In the genomic region with DNA sequence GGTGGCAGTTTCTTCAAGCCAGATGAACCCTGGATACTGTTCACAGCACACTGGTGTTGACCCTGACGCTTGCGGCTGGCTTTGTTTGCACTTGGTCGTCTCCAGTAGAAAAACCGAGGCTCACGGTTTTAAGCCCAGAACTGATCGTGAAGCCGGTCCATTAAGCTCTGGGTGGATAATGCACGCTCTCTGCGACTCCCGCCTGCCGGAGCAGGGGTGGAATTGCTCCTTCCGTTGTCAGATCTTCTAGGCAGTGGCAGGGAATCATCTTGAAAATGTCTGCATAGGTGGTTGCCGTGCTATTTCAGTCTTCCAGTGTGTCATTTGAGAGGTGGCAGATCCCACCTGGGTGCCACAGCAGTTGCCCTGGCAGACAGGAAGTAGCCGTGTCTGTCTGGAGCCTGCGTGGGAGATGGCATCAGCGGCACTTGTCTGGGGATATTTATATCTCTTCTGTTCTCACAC, we compare ENCODE assay signal across 8 cellular contexts. TPM values are rescaled to one million over a fixed set of nuclear protein-coding genes. Genes with fewer than 3 reads are reported as not detected.
DNase-seq lines count a peak whose midpoint lies in the region; ATAC-seq, FAIRE-seq and TF ChIP-seq lines count a peak whose summit lies in the region.

No MANE protein-coding gene starts in this region.

- peaks cover 75% of the 10 kb centered on the region for H3K4me1 Mint-ChIP-seq in stimulated activated naive CD8-positive, alpha-beta T cell treated with anti-CD3 and anti-CD28 coated beads, Interleukin-15, amount 100 ng/mL, for 72 hours

- peaks cover 18% of the 10 kb centered on the region for H3K36me3 ChIP-seq in bronchial epithelial cell (ENCODE audit: control insufficient read depth, insufficient read depth, low read length)
- H3K36me3 ChIP-seq in liver (ENCODE audit: control insufficient read depth in 4 of 4, insufficient read depth in 3 of 4, low read depth in 1 of 4, low read length in 3 of 4), result peaks cover 0 to 10% (median 3%) of the 10 kb centered on the region in 4 donors

- ATAC-seq in stimulated activated naive CD8-positive, alpha-beta T cell treated with anti-CD3 and anti-CD28 coated beads, Interleukin-15, amount 100 ng/mL, for 72 hours, result peak; percentile 37

- peak overlapping the region in 1 of 2 donors; percentile 51 for H3K9ac ChIP-seq in liver (ENCODE audit: low read depth in 1 of 2, low read length in 2 of 2)

- peak overlapping the region in 1 of 2 donors; percentile 94 for H3K27ac Mint-ChIP-seq in stimulated activated naive CD8-positive, alpha-beta T cell treated with anti-CD3 and anti-CD28 coated beads, Interleukin-15, amount 100 ng/mL, for 72 hours

- TF ChIP-seq CTCF in bronchial epithelial cell (IDR thresholded peaks at IDR 0.05; ENCODE audit: insufficient read depth, low read length, severe bottlenecking) (peak; percentile 61), liver (IDR thresholded peaks at IDR 0.05; ENCODE audit: low read depth, low read length, missing input control) (peak; percentile 29), GM13976 (IDR thresholded peaks at IDR 0.05; ENCODE audit: borderline replicate concordance, control extremely low read depth, extremely low read depth, insufficient read depth, missing control alignments) (no peak)

- H3K9me3 ChIP-seq in liver (ENCODE audit: control insufficient read depth in 4 of 4, low read length in 3 of 4), result no peaks in the 10 kb centered on the region

- H3K27ac ChIP-seq in liver (ENCODE audit: low read depth in 1 of 2, low read length in 2 of 2), result peak overlapping the region; percentile 58 to 79

- no peaks in the 10 kb centered on the region for H3K27me3 Mint-ChIP-seq in stimulated activated naive CD8-positive, alpha-beta T cell treated with anti-CD3 and anti-CD28 coated beads, Interleukin-15, amount 100 ng/mL, for 72 hours

- H3K4me3 ChIP-seq in bronchial epithelial cell (ENCODE audit: low read depth, low read length), result no peak overlapping the region
- H3K4me3 ChIP-seq in liver (ENCODE audit: low read depth in 1 of 3, low read length in 3 of 3), result peak overlapping the region in 1 of 3 donors; percentile 14

- H3K9me3 Mint-ChIP-seq in stimulated activated naive CD8-positive, alpha-beta T cell treated with anti-CD3 and anti-CD28 coated beads, Interleukin-15, amount 100 ng/mL, for 72 hours, result no peaks in the 10 kb centered on the region

- H3K4me3 Mint-ChIP-seq in stimulated activated naive CD8-positive, alpha-beta T cell treated with anti-CD3 and anti-CD28 coated beads, Interleukin-15, amount 100 ng/mL, for 72 hours, result peak overlapping the region; percentile 42 to 77

- TF ChIP-seq RAD21 in liver (IDR thresholded peaks at IDR 0.05), result peak; percentile 53 to 73

- H3K4me1 ChIP-seq in liver (ENCODE audit: control insufficient read depth in 4 of 4, insufficient read depth in 4 of 4, low read length in 3 of 4), result peaks cover 13 to 22% (median 20%) of the 10 kb centered on the region in 4 donors

- in situ Hi-C loops in G401 (cut with HindIII; ENCODE audit: low sequenced_read_pairs) (no loop called here), SK-MEL-5 (cut with HindIII; ENCODE audit: low pct_unique_long_range_greater_than_20kb, low sequenced_read_pairs) (no loop called here), GM13976 (cut with MboI; ENCODE audit: low sequenced_read_pairs, unreplicated experiment) (no loop called here)

- peak; percentile 58 for DNase-seq in G401 (ENCODE audit: low spot score)
- peak; percentile 58 for DNase-seq in SK-MEL-5 (ENCODE audit: low read depth, low spot score)
- peak; percentile 46 for DNase-seq in bronchial epithelial cell (ENCODE audit: low read depth)
- no peak for DNase-seq in stimulated activated naive CD8-positive, alpha-beta T cell treated with anti-CD3 and anti-CD28 coated beads, Interleukin-15, amount 100 ng/mL, for 72 hours
- DNase-seq in GM13976 (ENCODE audit: low spot score), result no peak
- no peak for DNase-seq in dedifferentiated amniotic fluid mesenchymal stem cell (ENCODE audit: extremely low spot score)
- DNase-seq in NCI-H2171 treated with DMSO at 0.1 percent for 48 hours (lab: John Stamatoyannopoulos, UW), result no peak

- no peaks in the 10 kb centered on the region for H3K27me3 ChIP-seq in bronchial epithelial cell (ENCODE audit: control insufficient read depth, insufficient read depth, low read length)
- H3K27me3 ChIP-seq in liver (ENCODE audit: control insufficient read depth in 4 of 4, insufficient read depth in 4 of 4, low read length in 3 of 4), result no peaks in the 10 kb centered on the region

- FAIRE-seq in bronchial epithelial cell (lab: Jason Lieb, UNC), result no peak

- WGBS in liver, result 34% methylated on average over 16 of the region's 16 CpGs

TF ChIP-seq in liver, 16 proteins besides CTCF, POLR2A, EP300 and RAD21:
- TF ChIP-seq, protein P1, sequence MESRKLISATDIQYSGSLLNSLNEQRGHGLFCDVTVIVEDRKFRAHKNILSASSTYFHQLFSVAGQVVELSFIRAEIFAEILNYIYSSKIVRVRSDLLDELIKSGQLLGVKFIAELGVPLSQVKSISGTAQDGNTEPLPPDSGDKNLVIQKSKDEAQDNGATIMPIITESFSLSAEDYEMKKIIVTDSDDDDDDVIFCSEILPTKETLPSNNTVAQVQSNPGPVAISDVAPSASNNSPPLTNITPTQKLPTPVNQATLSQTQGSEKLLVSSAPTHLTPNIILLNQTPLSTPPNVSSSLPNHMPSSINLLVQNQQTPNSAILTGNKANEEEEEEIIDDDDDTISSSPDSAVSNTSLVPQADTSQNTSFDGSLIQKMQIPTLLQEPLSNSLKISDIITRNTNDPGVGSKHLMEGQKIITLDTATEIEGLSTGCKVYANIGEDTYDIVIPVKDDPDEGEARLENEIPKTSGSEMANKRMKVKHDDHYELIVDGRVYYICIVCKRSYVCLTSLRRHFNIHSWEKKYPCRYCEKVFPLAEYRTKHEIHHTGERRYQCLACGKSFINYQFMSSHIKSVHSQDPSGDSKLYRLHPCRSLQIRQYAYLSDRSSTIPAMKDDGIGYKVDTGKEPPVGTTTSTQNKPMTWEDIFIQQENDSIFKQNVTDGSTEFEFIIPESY (IDR thresholded peaks at IDR 0.05), result no peak
- TF ChIP-seq, protein P2, sequence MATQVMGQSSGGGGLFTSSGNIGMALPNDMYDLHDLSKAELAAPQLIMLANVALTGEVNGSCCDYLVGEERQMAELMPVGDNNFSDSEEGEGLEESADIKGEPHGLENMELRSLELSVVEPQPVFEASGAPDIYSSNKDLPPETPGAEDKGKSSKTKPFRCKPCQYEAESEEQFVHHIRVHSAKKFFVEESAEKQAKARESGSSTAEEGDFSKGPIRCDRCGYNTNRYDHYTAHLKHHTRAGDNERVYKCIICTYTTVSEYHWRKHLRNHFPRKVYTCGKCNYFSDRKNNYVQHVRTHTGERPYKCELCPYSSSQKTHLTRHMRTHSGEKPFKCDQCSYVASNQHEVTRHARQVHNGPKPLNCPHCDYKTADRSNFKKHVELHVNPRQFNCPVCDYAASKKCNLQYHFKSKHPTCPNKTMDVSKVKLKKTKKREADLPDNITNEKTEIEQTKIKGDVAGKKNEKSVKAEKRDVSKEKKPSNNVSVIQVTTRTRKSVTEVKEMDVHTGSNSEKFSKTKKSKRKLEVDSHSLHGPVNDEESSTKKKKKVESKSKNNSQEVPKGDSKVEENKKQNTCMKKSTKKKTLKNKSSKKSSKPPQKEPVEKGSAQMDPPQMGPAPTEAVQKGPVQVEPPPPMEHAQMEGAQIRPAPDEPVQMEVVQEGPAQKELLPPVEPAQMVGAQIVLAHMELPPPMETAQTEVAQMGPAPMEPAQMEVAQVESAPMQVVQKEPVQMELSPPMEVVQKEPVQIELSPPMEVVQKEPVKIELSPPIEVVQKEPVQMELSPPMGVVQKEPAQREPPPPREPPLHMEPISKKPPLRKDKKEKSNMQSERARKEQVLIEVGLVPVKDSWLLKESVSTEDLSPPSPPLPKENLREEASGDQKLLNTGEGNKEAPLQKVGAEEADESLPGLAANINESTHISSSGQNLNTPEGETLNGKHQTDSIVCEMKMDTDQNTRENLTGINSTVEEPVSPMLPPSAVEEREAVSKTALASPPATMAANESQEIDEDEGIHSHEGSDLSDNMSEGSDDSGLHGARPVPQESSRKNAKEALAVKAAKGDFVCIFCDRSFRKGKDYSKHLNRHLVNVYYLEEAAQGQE (IDR thresholded peaks at IDR 0.05), result peak; percentile 33
- TF ChIP-seq HNF4A (conservative IDR thresholded peaks at IDR 0.05) (peak; percentile 35 to 57), SP1 (IDR thresholded peaks at IDR 0.05) (peak; percentile 39), YY1 (IDR thresholded peaks at IDR 0.05) (peak; percentile 40), RXRA (IDR thresholded peaks at IDR 0.05) (peak; percentile 60 to 61), FOXA1 (IDR thresholded peaks at IDR 0.05) (no peak), EGR1 (IDR thresholded peaks at IDR 0.05; ENCODE audit: low read depth in 2 of 2) (no peak)

RNA-seq across cellular contexts. Expression of a gene that starts 35.9 kb away (rescaled TPM):
- total RNA-seq in G401 (2014; rRNA removed; shearing (Covaris generic)), result 53.5 and 56.9 TPM in 2 replicates
- 80.4 and 85.1 TPM in 2 replicates for total RNA-seq in SK-MEL-5 (2014; rRNA removed; shearing (Covaris generic))
- polyA plus RNA-seq in SK-MEL-5 (2015; cell fraction: cytosol; rRNA removed), result 92.0 and 110 TPM in 2 replicates
- 463 and 572 TPM in 2 replicates for polyA plus RNA-seq in SK-MEL-5 (2015; cell fraction: nucleus; rRNA removed)
- total RNA-seq in bronchial epithelial cell, result 24.5 and 25.5 TPM in 2 replicates
- 10 to 100 TPM; 14.5 to 16.0 TPM for total RNA-seq in liver
- polyA plus RNA-seq in liver, result 10 to 100 TPM; 10.2 to 14.0 TPM

RNA-seq across cellular contexts. Expression of a gene that starts 57.5 kb away (rescaled TPM):
- 13.4 and 20.8 TPM in 2 replicates for total RNA-seq in G401 (2014; rRNA removed; shearing (Covaris generic))
- 14.5 and 16.3 TPM in 2 replicates for total RNA-seq in SK-MEL-5 (2014; rRNA removed; shearing (Covaris generic))
- polyA plus RNA-seq in SK-MEL-5 (2015; cell fraction: cytosol; rRNA removed), result 24.9 and 30.0 TPM in 2 replicates
- polyA plus RNA-seq in SK-MEL-5 (2015; cell fraction: nucleus; rRNA removed), result 22.3 and 25.9 TPM in 2 replicates
- total RNA-seq in bronchial epithelial cell (13.7 and 17.6 TPM in 2 replicates), liver (1 to 10 TPM; 7.5 to 8.5 TPM)
- polyA plus RNA-seq in liver, result 1 to 10 TPM; 1.2 to 1.3 TPM

Comparison
In these comparisons a context has a peak if more than half of its experiments do, and no peak if none do; other contexts are left out.
1. DNase-seq: peak in G401 (single experiment), SK-MEL-5 (single experiment) and bronchial epithelial cell (single experiment); none in stimulated activated naive CD8-positive, alpha-beta T cell treated with anti-CD3 and anti-CD28 coated beads, Interleukin-15, amount 100 ng/mL, for 72 hours (0 of 2), GM13976 (single experiment), dedifferentiated amniotic fluid mesenchymal stem cell (single experiment) and NCI-H2171 treated with DMSO at 0.1 percent for 48 hours (single experiment).